ENCODE assay signal across 22 cellular contexts in genomic region chr11:19876750-19877149, GRCh38.
DNase-seq lines count a peak whose midpoint lies in the region; ATAC-seq, FAIRE-seq and TF ChIP-seq lines count a peak whose summit lies in the region.
"Had no signal": no experiment of that assay in that cellular context is flagged by ENCODE, and none has a peak within 500 bp of the region (broad histone marks: within the 10 kb centered on the region; RNA-seq: fewer than 3 reads in every experiment).

No MANE protein-coding gene starts in this region.

- DNase-seq in WTC11 (ENCODE audit: low spot score): no peak
- no peak for DNase-seq in kidney
- no peak for DNase-seq in progenitor cell of endocrine pancreas (ENCODE audit: low spot score, unreplicated experiment)
- DNase-seq: 8988T; AML-193; Caco-2; Calu3; CD4-positive, alpha-beta T cell; CD8-positive, alpha-beta T cell; DMS79 treated with DMSO at 0.1 percent for 48 hours; GDM1 had no signal

- H3K4me3 Mint-ChIP-seq in WTC11 (no peak overlapping the region), progenitor cell of endocrine pancreas (ENCODE audit: low read depth) (no peak overlapping the region)
- H3K4me3 Mint-ChIP-seq: B cell; CD4-positive, alpha-beta T cell; CD8-positive, alpha-beta T cell had no signal

- no peak overlapping the region for H3K9ac ChIP-seq in kidney (ENCODE audit: low read length in 2 of 2)
- H3K9ac ChIP-seq: BLaER1 treated with 17β-estradiol and CSF1 and Interleukin-3, amounts not matched to agents 10 nM and 100 nM had no signal

- H3K27ac Mint-ChIP-seq in WTC11 (no peak overlapping the region), progenitor cell of endocrine pancreas (no peak overlapping the region)
- H3K27ac Mint-ChIP-seq: B cell; CD4-positive, alpha-beta T cell; CD8-positive, alpha-beta T cell had no signal

- no peak overlapping the region for H3K27ac ChIP-seq in kidney (ENCODE audit: low read depth in 2 of 2, low read length in 2 of 2)
- H3K27ac ChIP-seq: A549; BLaER1 treated with 17β-estradiol and CSF1 and Interleukin-3, amounts not matched to agents 10 nM and 100 nM; C4-2B had no signal

- ATAC-seq in WTC11 (no peak), GM21786 (IDR thresholded peaks at IDR 0.05; ENCODE audit: unreplicated experiment) (no peak), HG03457 (IDR thresholded peaks at IDR 0.05; ENCODE audit: unreplicated experiment) (no peak)
- ATAC-seq: A549; CD8-positive, alpha-beta T cell; GM12878 had no signal

- CTCF ChIA-PET in WTC11 (lab: Charles Lee): no interaction called here

- no peaks in the 10 kb centered on the region for H3K9me3 Mint-ChIP-seq in WTC11
- H3K9me3 Mint-ChIP-seq in progenitor cell of endocrine pancreas (ENCODE audit: low read depth): no peaks in the 10 kb centered on the region
- H3K9me3 Mint-ChIP-seq: CD4-positive, alpha-beta T cell; CD8-positive, alpha-beta T cell had no signal

- intact Hi-C loops in kidney (cut with DNase I): no loop called here

- no peaks in the 10 kb centered on the region for H3K4me1 ChIP-seq in kidney (ENCODE audit: control insufficient read depth in 1 of 2, insufficient read depth in 1 of 2, low read depth in 1 of 2, low read length in 2 of 2)
- H3K4me1 ChIP-seq: A549, Caco-2 had no signal

- peak; percentile 90 for FAIRE-seq in A204.1 (lab: Jason Lieb, UNC)
- FAIRE-seq in G401.6 (lab: Jason Lieb, UNC): peak; percentile 13
- FAIRE-seq in kidney (lab: Jason Lieb, UNC): peak; percentile 35
- FAIRE-seq: A549, GM12892, GM18507 had no signal

- H3K36me3 ChIP-seq in kidney (ENCODE audit: control insufficient read depth in 1 of 2, insufficient read depth in 2 of 2, low read length in 2 of 2): no peaks in the 10 kb centered on the region
- H3K36me3 ChIP-seq: BLaER1 treated with 17β-estradiol and CSF1 and Interleukin-3, amounts not matched to agents 10 nM and 100 nM had no signal

- TF ChIP-seq CTCF in WTC11 (IDR thresholded peaks at IDR 0.05) (no peak), kidney (IDR thresholded peaks at IDR 0.05; ENCODE audit: borderline replicate concordance, extremely low read depth, insufficient read depth) (no peak), progenitor cell of endocrine pancreas (IDR thresholded peaks at IDR 0.05; ENCODE audit: unreplicated experiment) (no peak)

- POLR2A ChIA-PET in WTC11 (lab: Charles Lee): no interaction called here

- H3K4me1 Mint-ChIP-seq in WTC11: peaks cover 48% of the 10 kb centered on the region
- no peaks in the 10 kb centered on the region for H3K4me1 Mint-ChIP-seq in progenitor cell of endocrine pancreas (ENCODE audit: low read depth)
- H3K4me1 Mint-ChIP-seq: B cell had no signal

- H3K36me3 Mint-ChIP-seq in WTC11 (peaks cover 13% of the 10 kb centered on the region), progenitor cell of endocrine pancreas (ENCODE audit: insufficient read depth) (peaks cover 3% of the 10 kb centered on the region)
- H3K36me3 Mint-ChIP-seq: CD8-positive, alpha-beta T cell had no signal

- H3K4me3 ChIP-seq in kidney (ENCODE audit: low read length in 2 of 2): no peak overlapping the region
- H3K4me3 ChIP-seq: A549; BLaER1 treated with 17β-estradiol and CSF1 and Interleukin-3, amounts not matched to agents 10 nM and 100 nM; GM12878 had no signal

- H3K27me3 Mint-ChIP-seq in WTC11 (ENCODE audit: low read depth) (no peaks in the 10 kb centered on the region), progenitor cell of endocrine pancreas (no peaks in the 10 kb centered on the region)
- H3K27me3 Mint-ChIP-seq: B cell had no signal

- H3K9me3 ChIP-seq in kidney (ENCODE audit: control insufficient read depth in 1 of 2, low read length in 2 of 2): no peaks in the 10 kb centered on the region
- H3K9me3 ChIP-seq: A549; BLaER1 treated with 17β-estradiol and CSF1 and Interleukin-3, amounts not matched to agents 10 nM and 100 nM; Caco-2 had no signal

TF ChIP-seq in WTC11, 78 proteins besides CTCF, POLR2A, EP300 and RAD21:
- TF ChIP-seq IRF2 (CRISPR knock-in tag; IDR thresholded peaks at IDR 0.05; ENCODE audit: borderline replicate concordance, low read depth) (no peak), JAZF1 (CRISPR knock-in tag; IDR thresholded peaks at IDR 0.05) (no peak), HMGXB4 (CRISPR knock-in tag; IDR thresholded peaks at IDR 0.05) (no peak), HMGA2 (CRISPR knock-in tag; IDR thresholded peaks at IDR 0.05) (peak; percentile 94)
